In the genomic region with DNA sequence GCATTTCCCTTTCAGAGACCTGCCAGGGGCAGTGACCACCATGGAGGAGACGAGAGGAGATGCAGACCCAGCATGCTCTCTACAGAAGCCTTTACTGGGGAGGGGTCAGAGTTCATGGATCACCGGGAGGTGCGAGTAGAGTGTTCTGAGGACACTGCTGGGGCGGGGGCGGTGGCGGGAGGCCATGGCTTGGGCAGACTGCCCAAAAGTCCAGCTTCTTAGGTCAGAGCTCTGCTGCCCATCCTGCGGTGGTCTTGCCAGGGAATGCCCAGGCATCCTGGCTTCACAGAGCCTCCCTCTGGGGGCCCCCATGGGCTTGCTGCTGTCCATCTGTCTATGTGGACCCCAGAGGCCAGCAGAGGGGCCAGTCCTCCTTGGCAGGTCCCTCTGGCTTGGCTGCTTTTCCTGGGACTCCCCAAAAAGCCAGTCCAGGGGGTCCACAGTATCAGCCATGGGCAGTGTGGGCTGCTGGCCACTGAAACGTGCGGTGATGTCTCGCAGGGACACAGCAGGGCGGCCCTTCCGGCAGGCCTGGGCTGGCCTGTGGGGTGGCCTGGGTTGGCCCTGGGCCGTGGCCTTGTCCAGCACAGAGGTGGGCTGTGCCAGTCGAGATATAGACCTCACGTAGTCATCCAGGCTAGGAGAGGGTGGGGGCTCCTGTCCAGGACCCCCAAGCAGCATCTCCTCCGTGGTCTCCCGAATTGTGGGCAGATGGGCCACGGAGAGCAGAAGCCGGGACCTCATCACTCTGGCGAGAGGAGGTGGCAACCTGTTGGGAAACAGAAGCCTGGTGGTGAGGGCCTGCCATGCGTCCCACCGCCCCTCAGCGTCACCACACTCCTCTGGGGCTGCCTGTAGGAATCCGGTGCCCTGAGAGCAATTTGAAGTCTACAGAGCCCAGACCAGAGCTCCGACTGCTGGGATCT, we compare ENCODE assay signal across 10 cellular contexts. TPM values are rescaled to one million over a fixed set of nuclear protein-coding genes. Genes with fewer than 3 reads are reported as not detected.
DNase-seq lines count a peak whose midpoint lies in the region; ATAC-seq, FAIRE-seq and TF ChIP-seq lines count a peak whose summit lies in the region.
"Had no signal": no experiment of that assay in that cellular context is flagged by ENCODE, and none has a peak within 500 bp of the region (broad histone marks: within the 10 kb centered on the region; RNA-seq: fewer than 3 reads in every experiment).

No MANE protein-coding gene starts in this region.

- in situ Hi-C loops in GM12878 (cut with MboI): loop anchor here (5.0 kb wide), 1 partner anchor 45 kb away; no protein-coding TSS in a partner anchor
- in situ Hi-C loops in gastrocnemius medialis (cut with MboI; ENCODE audit: low sequenced_read_pairs in 4 of 4): loop anchor here in 3 of 4 donors (5.0 to 25.0 kb wide), 3 partner anchors 45 to 1565 kb away; a partner anchor contains a TSS

- CTCF ChIA-PET in GM12878 (lab: Yijun Ruan, JAX): interaction anchor here (1.4 to 10.1 kb wide), 4 partner anchors 13 to 273 kb away, joined by 3 to 181 read pairs (median 6); no protein-coding TSS in a partner anchor

- POLR2A ChIA-PET in GM12878 (lab: Charles Lee): interaction anchor here (1.1 to 7.4 kb wide), 7 partner anchors 12 to 41 kb away, joined by 3 to 110 read pairs (median 7); no protein-coding TSS in a partner anchor

- DNase-seq in ELF-1 (ENCODE audit: low read depth, low spot score) (peak; percentile 57), GM12878 (ENCODE audit: low read depth, low spot score) (no peak), gastrocnemius medialis (no peak), NCI-H524 (lab: John Stamatoyannopoulos, UW) (no peak), SKM-1 (lab: John Stamatoyannopoulos, UW; ENCODE audit: unreplicated experiment) (no peak)
- DNase-seq: activated gamma-delta T cell treated with Interleukin-2 at 50 U/mL for 16 hours had no signal

- no TSS peak for BruUV-seq in GM12878 (replicated peaks; lab: Mats Ljungman, UMichigan)

- FAIRE-seq in GM12878 (lab: Jason Lieb, UNC): no peak

- TF ChIP-seq RAD21 in GM12878 (IDR thresholded peaks at IDR 0.05; ENCODE audit: insufficient read depth, low read depth, low read length): no peak

- no peak for TF ChIP-seq POLR2A in GM12878 (IDR thresholded peaks at IDR 0.05; ENCODE audit: low read depth, low read length)
- TF ChIP-seq POLR2A in gastrocnemius medialis (IDR thresholded peaks at IDR 0.05): no peak

- no peaks in the 10 kb centered on the region for H4K20me1 ChIP-seq in GM12878 (ENCODE audit: control insufficient read depth, insufficient read depth)

- SMC1A ChIA-PET in GM12878 (lab: Charles Lee; ENCODE audit: uncharacterized antibody, unreplicated experiment): interaction anchor here (1.9 to 5.2 kb wide), 7 partner anchors 10 to 45 kb away, joined by 4 to 43 read pairs (median 25); a partner anchor contains a TSS

- peaks cover 69% of the 10 kb centered on the region for H3K4me1 ChIP-seq in GM12878 (ENCODE audit: control insufficient read depth, insufficient read depth, low read length)
- H3K4me1 ChIP-seq in iPS-20b (ENCODE audit: insufficient read depth, low read length): peaks cover 43% of the 10 kb centered on the region; the same call in 1 of the 2 replicates
- peaks cover 74 to 75% of the 10 kb centered on the region in 2 donors for H3K4me1 ChIP-seq in gastrocnemius medialis

- peaks cover 11% of the 10 kb centered on the region for H3K79me2 ChIP-seq in GM12878 (ENCODE audit: control insufficient read depth, insufficient read depth, low read length)

- 79% methylated on average over 25 of the region's 25 CpGs for WGBS in GM12878 (ENCODE audit: insufficient coverage, insufficient replicate concordance, low lambda C conversion rate, missing lambda C conversion rate)

- ATAC-seq in GM12878: no peak
- ATAC-seq in gastrocnemius medialis: no peak
- ATAC-seq in GM21529 (IDR thresholded peaks at IDR 0.05; ENCODE audit: unreplicated experiment): no peak
- no peak for ATAC-seq in HG02973 (IDR thresholded peaks at IDR 0.05; ENCODE audit: unreplicated experiment)

- TF ChIP-seq CTCF in GM12878 (IDR thresholded peaks at IDR 0.05 in 2 of 3, conservative IDR thresholded peaks at IDR 0.05 in 1 of 3; ENCODE audit: control insufficient read depth in 2 of 3, extremely low read depth in 1 of 3, insufficient read depth in 1 of 3, low read depth in 3 of 3, low read length in 3 of 3) (no peak), gastrocnemius medialis (IDR thresholded peaks at IDR 0.05 in 4 of 5, conservative IDR thresholded peaks at IDR 0.05 in 1 of 5) (no peak)

- peak overlapping the region; percentile 57 for H3K4me2 ChIP-seq in GM12878 (ENCODE audit: control insufficient read depth, insufficient read depth)

- no peaks in the 10 kb centered on the region for H3K27me3 ChIP-seq in GM12878 (replicated peaks in 1 of 2; ENCODE audit: control insufficient read depth in 2 of 2, insufficient read depth in 2 of 2, low read length in 1 of 2)
- peaks cover 8% of the 10 kb centered on the region for H3K27me3 ChIP-seq in iPS-20b (ENCODE audit: insufficient read depth, low read length)
- H3K27me3 ChIP-seq in gastrocnemius medialis: no peaks in the 10 kb centered on the region
- H3K27me3 ChIP-seq: SJCRH30 had no signal

- intact Hi-C loops in GM12878 (cut with micrococcal nuclease; ENCODE audit: unreplicated experiment) (no loop called here), gastrocnemius medialis (cut with DNase I; ENCODE audit: low total_unique reads) (loop anchor here (1.0 to 10.0 kb wide), 4 partner anchors 18 to 1570 kb away; a partner anchor contains a TSS)

- H3K36me3 ChIP-seq in GM12878 (ENCODE audit: control insufficient read depth in 2 of 2, insufficient read depth in 2 of 2, low read length in 1 of 2) (no peaks in the 10 kb centered on the region; a peak in 2 of 4 replicates), iPS-20b (ENCODE audit: insufficient read depth, low read depth, low read length) (no peaks in the 10 kb centered on the region), gastrocnemius medialis (peaks cover 0 to 14% of the 10 kb centered on the region in 2 donors)
- H3K36me3 ChIP-seq: SJCRH30 had no signal

- RAD21 ChIA-PET in GM12878 (lab: Charles Lee; ENCODE audit: unreplicated experiment): interaction anchor here (4.4 to 7.7 kb wide), 2 partner anchors 12 to 44 kb away, joined by 62 to 124 read pairs; no protein-coding TSS in a partner anchor

- H3K4me3 ChIP-seq in GM12878: peak overlapping the region; percentile 61; the same call in 1 of the 2 replicates
- peak overlapping the region; percentile 40; the same call in 1 of the 2 replicates for H3K4me3 ChIP-seq in iPS-20b (ENCODE audit: low read length)
- peak overlapping the region; percentile 65 to 83 (median 80) for H3K4me3 ChIP-seq in gastrocnemius medialis
- H3K4me3 ChIP-seq: SJCRH30 had no signal

- peak overlapping the region; percentile 47 for H3K27ac ChIP-seq in GM12878 (ENCODE audit: control insufficient read depth, insufficient read depth)
- no peak overlapping the region for H3K27ac ChIP-seq in iPS-20b (ENCODE audit: low read length)
- H3K27ac ChIP-seq in gastrocnemius medialis: peak overlapping the region; percentile 84 to 94 (median 90)

- peak overlapping the region; percentile 41 for H3K9ac ChIP-seq in GM12878 (ENCODE audit: control insufficient read depth, insufficient read depth, low read length)
- no peak overlapping the region for H3K9ac ChIP-seq in iPS-20b (ENCODE audit: low read depth, low read length)

- TF ChIP-seq EP300 in GM12878 (IDR thresholded peaks at IDR 0.05; ENCODE audit: borderline replicate concordance in 1 of 2, control insufficient read depth in 1 of 2, low read depth in 2 of 2, low read length in 2 of 2): no peak

- H2AFZ ChIP-seq in GM12878 (ENCODE audit: control insufficient read depth, low read depth, low read length): no peak overlapping the region

- H3K9me3 ChIP-seq in GM12878 (replicated peaks; ENCODE audit: control insufficient read depth, insufficient read depth, low read length) (no peaks in the 10 kb centered on the region), iPS-20b (ENCODE audit: insufficient read depth, low read depth, low read length) (no peaks in the 10 kb centered on the region), gastrocnemius medialis (no peaks in the 10 kb centered on the region)
- H3K9me3 ChIP-seq: SJCRH30 had no signal

RNA-seq across cellular contexts. Expression of a gene that starts 1.1 kb away (rescaled TPM):
- 23.8 and 31.1 TPM in 2 replicates for total RNA-seq in GM12878 (2013; cell fraction: nucleolus; rRNA removed)
- total RNA-seq in GM12878 (2014; rRNA removed): 7.8 and 8.4 TPM in 2 replicates
- total RNA-seq in GM12878 (2014; rRNA removed; fragmentation: Illumina TruSeq; extraction: Trizol): 5.6 and 5.7 TPM in 2 replicates
- total RNA-seq in GM12878 (2021): 8.6 and 8.9 TPM in 2 replicates
- polyA plus RNA-seq in GM12878 (2011; ENCODE audit: low read depth): 1.2 TPM
- 2.4 and 4.5 TPM in 2 replicates for polyA plus RNA-seq in GM12878 (2011; rRNA removed)
- 5.2 and 6.2 TPM in 2 replicates for polyA plus RNA-seq in GM12878 (2011; cell fraction: cytosol; rRNA removed)
- polyA plus RNA-seq in GM12878 (2011; cell fraction: nucleus; rRNA removed): 3.0 and 3.7 TPM in 2 replicates
- 2.1 and 4.4 TPM in 2 replicates for polyA plus RNA-seq in GM12878 (2012)
- 3.8 and 6.1 TPM in 2 replicates for polyA plus RNA-seq in GM12878 (2014; fragmentation: Illumina TruSeq; extraction: Trizol)
- 1 to 10 TPM; 1.7 to 1.8 TPM for polyA plus RNA-seq in GM12878 (2014; fragmentation: Nextera tagmentation; extraction: Ambion mirVana)
- polyA plus RNA-seq in GM12878 (2014; rRNA removed): 8.5 TPM in 2 replicates
- polyA plus RNA-seq in GM12878 (2016; fragmentation: Nextera tagmentation; extraction: Ambion mirVana): 10 to 100 TPM; 11.0 to 12.1 TPM
- 6.1 and 8.3 TPM in 2 replicates for polyA minus RNA-seq in GM12878 (2011; rRNA and poly(A)+ RNA removed)
- polyA minus RNA-seq in GM12878 (2011; cell fraction: cytosol; rRNA and poly(A)+ RNA removed): 2.6 and 3.1 TPM in 2 replicates
- polyA minus RNA-seq in GM12878 (2011; cell fraction: nucleus; rRNA and poly(A)+ RNA removed): 8.7 and 10.1 TPM in 2 replicates
- total RNA-seq in gastrocnemius medialis: 100 to 1,000 TPM in 2 of 4 donors, 10 to 100 TPM in 2; 83.4 to 331 (median 120) TPM

RNA-seq across cellular contexts. Expression of a gene that starts 17.9 kb away (rescaled TPM):
- total RNA-seq in GM12878 (2013; cell fraction: nucleolus; rRNA removed): 175 and 194 TPM in 2 replicates
- total RNA-seq in GM12878 (2014; rRNA removed) (15.6 and 16.5 TPM in 2 replicates), GM12878 (2014; rRNA removed; fragmentation: Illumina TruSeq; extraction: Trizol) (10.9 and 11.9 TPM in 2 replicates), GM12878 (2021) (20.0 and 21.1 TPM in 2 replicates), gastrocnemius medialis (10 to 100 TPM in 3 of 4 donors, 1 to 10 TPM in 1; 9.4 to 39.7 (median 24.0) TPM)
- polyA plus RNA-seq in GM12878 (2011; ENCODE audit: low read depth): 9.8 TPM
- polyA plus RNA-seq in GM12878 (2011; rRNA removed) (50.8 and 71.1 TPM in 2 replicates), GM12878 (2014; fragmentation: Illumina TruSeq; extraction: Trizol) (6.3 and 10.7 TPM in 2 replicates), GM12878 (2014; fragmentation: Nextera tagmentation; extraction: Ambion mirVana) (1 to 10 TPM; 3.7 to 4.0 TPM), GM12878 (2014; rRNA removed) (17.1 and 19.4 TPM in 2 replicates), GM12878 (2016; fragmentation: Nextera tagmentation; extraction: Ambion mirVana) (10 to 100 TPM; 17.1 to 19.1 TPM)
- polyA plus RNA-seq in GM12878 (2011; cell fraction: cytosol; rRNA removed): 55.8 and 83.7 TPM in 2 replicates
- polyA plus RNA-seq in GM12878 (2011; cell fraction: nucleus; rRNA removed): 307 and 389 TPM in 2 replicates
- 16.9 and 18.3 TPM in 2 replicates for polyA plus RNA-seq in GM12878 (2012)
- polyA minus RNA-seq in GM12878 (2011; rRNA and poly(A)+ RNA removed): 45.6 and 75.7 TPM in 2 replicates
- polyA minus RNA-seq in GM12878 (2011; cell fraction: cytosol; rRNA and poly(A)+ RNA removed): 17.1 and 19.4 TPM in 2 replicates
- 66.4 and 98.8 TPM in 2 replicates for polyA minus RNA-seq in GM12878 (2011; cell fraction: nucleus; rRNA and poly(A)+ RNA removed)

RNA-seq across cellular contexts. Expression of a gene that starts 23.2 kb away (rescaled TPM):
- 15.8 and 16.7 TPM in 2 replicates for total RNA-seq in GM12878 (2013; cell fraction: nucleolus; rRNA removed)
- 31.1 and 42.1 TPM in 2 replicates for total RNA-seq in GM12878 (2014; rRNA removed)
- 44.2 and 44.5 TPM in 2 replicates for total RNA-seq in GM12878 (2014; rRNA removed; fragmentation: Illumina TruSeq; extraction: Trizol)
- total RNA-seq in GM12878 (2021): 31.1 and 34.7 TPM in 2 replicates
- polyA plus RNA-seq in GM12878 (2011; ENCODE audit: low read depth): 20.2 TPM
- polyA plus RNA-seq in GM12878 (2011; rRNA removed): 33.1 and 49.3 TPM in 2 replicates
- 10.8 and 12.9 TPM in 2 replicates for polyA plus RNA-seq in GM12878 (2011; cell fraction: cytosol; rRNA removed)
- polyA plus RNA-seq in GM12878 (2011; cell fraction: nucleus; rRNA removed): 11.1 and 11.3 TPM in 2 replicates
- 21.5 and 21.7 TPM in 2 replicates for polyA plus RNA-seq in GM12878 (2012)
- 43.4 and 59.1 TPM in 2 replicates for polyA plus RNA-seq in GM12878 (2014; fragmentation: Illumina TruSeq; extraction: Trizol)
- polyA plus RNA-seq in GM12878 (2014; fragmentation: Nextera tagmentation; extraction: Ambion mirVana): 10 to 100 TPM; 47.4 to 74.4 TPM
- polyA plus RNA-seq in GM12878 (2014; rRNA removed): 26.7 and 32.3 TPM in 2 replicates
- polyA plus RNA-seq in GM12878 (2016; fragmentation: Nextera tagmentation; extraction: Ambion mirVana): 10 to 100 TPM; 47.2 to 48.4 TPM
- polyA minus RNA-seq in GM12878 (2011; rRNA and poly(A)+ RNA removed): 8.3 and 8.7 TPM in 2 replicates
- 4.4 and 5.1 TPM in 2 replicates for polyA minus RNA-seq in GM12878 (2011; cell fraction: cytosol; rRNA and poly(A)+ RNA removed)
- polyA minus RNA-seq in GM12878 (2011; cell fraction: nucleus; rRNA and poly(A)+ RNA removed): 5.2 and 6.5 TPM in 2 replicates
- total RNA-seq in gastrocnemius medialis: 10 to 100 TPM in 2 of 4 donors, 1 to 10 TPM in 2; 3.6 to 12.3 (median 8.1) TPM
